12 cellular contexts compared by ENCODE assay signal in genomic region chr1:113303252-113303651, GRCh38.
A peak's percentile ranks its signal among the peaks of the same experiment; 100 is the strongest.
DNase-seq lines count a peak whose midpoint lies in the region; FAIRE-seq and TF ChIP-seq lines count a peak whose summit lies in the region.
"Had no signal": no experiment of that assay in that cellular context is flagged by ENCODE, and none has a peak within 500 bp of the region (broad histone marks: within the 10 kb centered on the region; RNA-seq: fewer than 3 reads in every experiment).

No MANE protein-coding gene starts in this region.

- WGBS in H9 (ENCODE audit: extremely low coverage, insufficient read length, low lambda C conversion rate) = no CpG with 5 or more reads among the region's 8 CpGs
- 89% methylated on average over 8 of the region's 8 CpGs; no CpG with 5 or more reads in 1 of the 2 experiments for WGBS in H1 (ENCODE audit: extremely low coverage in 1 of 2, insufficient coverage in 1 of 2, insufficient read length in 1 of 2, insufficient replicate concordance in 2 of 2, low coverage in 1 of 2, low lambda C conversion rate in 2 of 2, missing lambda C conversion rate in 1 of 2), 2 experiments

- TF ChIP-seq RAD21 in H1 (IDR thresholded peaks at IDR 0.05 in 1 of 2, conservative IDR thresholded peaks at IDR 0.05 in 1 of 2; ENCODE audit: low read depth in 2 of 2, low read length in 2 of 2) = no peak
- no peak for TF ChIP-seq RAD21 in neural cell (conservative IDR thresholded peaks at IDR 0.05)

- intact Hi-C loops in ascending aorta (cut with DNase I) = no loop called here

- H3K23ac ChIP-seq in H9 (ENCODE audit: insufficient read length, low read depth, low read length) (no peak overlapping the region), H1 (ENCODE audit: insufficient read length) (no peak overlapping the region)

- H4K8ac ChIP-seq in H9 (replicated peaks; ENCODE audit: insufficient read length, low read depth, low read length) = no peak overlapping the region
- no peak overlapping the region for H4K8ac ChIP-seq in H1 (ENCODE audit: extremely low read depth, insufficient read depth, low read length)

- no peak overlapping the region for H3K18ac ChIP-seq in H9 (ENCODE audit: insufficient read length, low read depth, low read length)
- H3K18ac ChIP-seq in H1 (ENCODE audit: extremely low read depth, low read length) = no peak overlapping the region

- peak; percentile 41 for DNase-seq in H9
- peak; percentile 29 to 85 for DNase-seq in NCI-H446 (lab: John Stamatoyannopoulos, UW)
- no peak for DNase-seq in H1 (ENCODE audit: low read depth in 1 of 2, low spot score in 2 of 2)
- no peak for DNase-seq in GOT3 (lab: John Stamatoyannopoulos, UW)
- no peak for DNase-seq in ascending aorta (ENCODE audit: low spot score in 2 of 2)
- no peak for DNase-seq in stimulated activated CD4-positive, alpha-beta T cell treated with anti-CD3 and anti-CD28 coated beads, Interleukin-2, amount 100 ng/mL, for 48 hours
- DNase-seq: ACHN, NCI-H2107, Right ventricle myocardium superior had no signal

- no peak overlapping the region for H2BK120ac ChIP-seq in H9 (ENCODE audit: low read depth, low read length, poor library complexity, severe bottlenecking)
- H2BK120ac ChIP-seq in H1 (replicated peaks; ENCODE audit: low read depth, low read length) = no peak overlapping the region

- H2BK12ac ChIP-seq in H9 (ENCODE audit: insufficient read length, low read depth, low read length) (no peak overlapping the region), H1 (ENCODE audit: low read depth, low read length) (no peak overlapping the region)

- H3K4me3 ChIP-seq in H1 (ENCODE audit: extremely low read depth in 1 of 4, insufficient read depth in 2 of 4, low read depth in 3 of 4, low read length in 4 of 4) (no peak overlapping the region), neural cell (ENCODE audit: low read length) (no peak overlapping the region), ascending aorta (no peak overlapping the region)
- H3K4me3 ChIP-seq: SK-N-MC had no signal

- no peaks in the 10 kb centered on the region for H3K9me2 ChIP-seq in neural cell (ENCODE audit: insufficient read depth, low read length)

- no peak overlapping the region for H2BK5ac ChIP-seq in H9 (ENCODE audit: insufficient read length, low read length)
- H2BK5ac ChIP-seq in H1 (ENCODE audit: low read depth, low read length) = no peak overlapping the region

- no peak overlapping the region for H3K9ac ChIP-seq in H9 (ENCODE audit: extremely low read depth, insufficient read length, low read length)
- H3K9ac ChIP-seq in H1 (replicated peaks in 1 of 4; ENCODE audit: extremely low read depth in 1 of 4, low read depth in 3 of 4, low read length in 3 of 4) = no peak overlapping the region
- no peak overlapping the region for H3K9ac ChIP-seq in neural cell (ENCODE audit: low read length)

- H2BK20ac ChIP-seq in H9 (ENCODE audit: low read depth, low read length, poor library complexity, severe bottlenecking) (no peak overlapping the region), H1 (ENCODE audit: low read length) (no peak overlapping the region)

- H3K14ac ChIP-seq in H9 (ENCODE audit: insufficient read depth, low read length) (no peak overlapping the region), H1 (ENCODE audit: insufficient read length) (no peak overlapping the region)

- no peak overlapping the region for H4K5ac ChIP-seq in H9 (ENCODE audit: insufficient read length, low read depth, low read length)
- H4K5ac ChIP-seq in H1 (ENCODE audit: insufficient read length, low read depth, low read length) = no peak overlapping the region

- TF ChIP-seq EP300 in H1 (IDR thresholded peaks at IDR 0.05; ENCODE audit: borderline replicate concordance in 1 of 2, low read depth in 2 of 2, low read length in 2 of 2) = no peak
- TF ChIP-seq EP300 in neural cell (conservative IDR thresholded peaks at IDR 0.05; ENCODE audit: poor library complexity, severe bottlenecking) = no peak

- H3K4ac ChIP-seq in H9 (ENCODE audit: low read depth, low read length) (no peak overlapping the region), H1 (replicated peaks; ENCODE audit: insufficient read length, low read depth, low read length) (no peak overlapping the region)

- H3K27ac Mint-ChIP-seq in H9 = no peak overlapping the region
- H3K27ac Mint-ChIP-seq: CD14-positive monocyte had no signal

- H3F3A ChIP-seq in neural cell (ENCODE audit: insufficient read depth, low read length, poor library complexity, severe bottlenecking) = no peaks in the 10 kb centered on the region

- CTCF ChIA-PET in H1 (lab: Charles Lee; ENCODE audit: partially characterized antibody) = interaction anchor here (0.5 to 1.6 kb wide), 2 partner anchors 139 to 162 kb away, joined by 3 to 5 read pairs; no protein-coding TSS in a partner anchor

- H3K79me2 ChIP-seq in H9 (ENCODE audit: insufficient read depth, low read length) (no peaks in the 10 kb centered on the region), H1 (ENCODE audit: control insufficient read depth in 1 of 2, insufficient read depth in 2 of 2, low read length in 2 of 2) (no peaks in the 10 kb centered on the region), neural cell (replicated peaks; ENCODE audit: insufficient read depth, low read length) (no peaks in the 10 kb centered on the region)

- H3K27ac ChIP-seq in H9 (ENCODE audit: insufficient read length, low read depth, low read length) = no peak overlapping the region
- H3K27ac ChIP-seq in H1 (ENCODE audit: low read depth, low read length) = no peak overlapping the region
- peak overlapping the region; percentile 17 for H3K27ac ChIP-seq in neural cell (ENCODE audit: low read length)
- no peak overlapping the region for H3K27ac ChIP-seq in ascending aorta
- H3K27ac ChIP-seq: SK-N-MC had no signal

- H2AK5ac ChIP-seq in H9 (ENCODE audit: insufficient read length, low read length) (no peak overlapping the region), H1 (ENCODE audit: low read depth, low read length) (no peak overlapping the region)

- H3K36me3 ChIP-seq in H1 (ENCODE audit: control insufficient read depth in 2 of 4, insufficient read depth in 4 of 4, low read length in 3 of 4) (no peaks in the 10 kb centered on the region), neural cell (ENCODE audit: insufficient read depth, low read length) (no peaks in the 10 kb centered on the region), ascending aorta (no peaks in the 10 kb centered on the region)

- no peak overlapping the region for H3K4me2 ChIP-seq in H9 (ENCODE audit: insufficient read depth, insufficient read length, low read length)
- no peak overlapping the region for H3K4me2 ChIP-seq in H1 (ENCODE audit: insufficient read depth in 1 of 2, low read depth in 2 of 2, low read length in 2 of 2)
- H3K4me2 ChIP-seq in neural cell (ENCODE audit: low read length) = no peak overlapping the region

- H3K4me1 ChIP-seq in H9 (ENCODE audit: insufficient read depth, low read length) (no peaks in the 10 kb centered on the region), H1 (replicated peaks in 1 of 4; ENCODE audit: control insufficient read depth in 3 of 4, insufficient read depth in 4 of 4, low read length in 3 of 4) (no peaks in the 10 kb centered on the region), ascending aorta (no peaks in the 10 kb centered on the region)

- peaks cover 2% of the 10 kb centered on the region in 2 experiments; a peak in 3 of 4 replicates for H3K4me1 Mint-ChIP-seq in H9
- H3K4me1 Mint-ChIP-seq: CD14-positive monocyte had no signal

- TF ChIP-seq CTCF in H9 (conservative IDR thresholded peaks at IDR 0.05) = no peak
- TF ChIP-seq CTCF in H1 (IDR thresholded peaks at IDR 0.05; ENCODE audit: control extremely low read depth in 1 of 3, insufficient read depth in 1 of 3, low read depth in 1 of 3, low read length in 3 of 3) = no peak
- TF ChIP-seq CTCF in neural cell (IDR thresholded peaks at IDR 0.05; ENCODE audit: poor library complexity, severe bottlenecking) = no peak
- no peak for TF ChIP-seq CTCF in ascending aorta (IDR thresholded peaks at IDR 0.05)

- no peak overlapping the region for H3K56ac ChIP-seq in H9 (ENCODE audit: insufficient read length, low read depth, low read length)
- no peak overlapping the region for H3K56ac ChIP-seq in H1 (replicated peaks; ENCODE audit: insufficient read length, low read depth, low read length)

- POLR2A ChIA-PET in H1 (lab: Charles Lee; ENCODE audit: partially characterized antibody) = no interaction called here

- TF ChIP-seq POLR2A in H1 (IDR thresholded peaks at IDR 0.05; ENCODE audit: control extremely low read depth in 1 of 2, low read depth in 2 of 2, low read length in 2 of 2) = no peak

- peak; percentile 36 for FAIRE-seq in H1 (lab: Jason Lieb, UNC)

- H2BK15ac ChIP-seq in H9 (ENCODE audit: low read depth, low read length) = no peak overlapping the region
- no peak overlapping the region for H2BK15ac ChIP-seq in H1 (ENCODE audit: low read length)

- H3K23me2 ChIP-seq in H9 (ENCODE audit: insufficient read length, low read depth, low read length, poor library complexity, severe bottlenecking) = no peaks in the 10 kb centered on the region
- H3K23me2 ChIP-seq in H1 (ENCODE audit: low read depth, low read length) = no peaks in the 10 kb centered on the region

- H4K91ac ChIP-seq in H9 (ENCODE audit: insufficient read length, low read depth, low read length) = no peak overlapping the region
- H4K91ac ChIP-seq in H1 (replicated peaks; ENCODE audit: insufficient read length, low read length) = no peak overlapping the region

- no peaks in the 10 kb centered on the region for H3K36me3 Mint-ChIP-seq in H9 (ENCODE audit: insufficient read depth in 1 of 3, low read depth in 3 of 3)
- H3K36me3 Mint-ChIP-seq: CD14-positive monocyte had no signal

- H4K20me1 ChIP-seq in H9 (ENCODE audit: control insufficient read depth, insufficient read depth, insufficient read length) (no peaks in the 10 kb centered on the region), H1 (replicated peaks in 1 of 2; ENCODE audit: control insufficient read depth in 1 of 2, insufficient read depth in 2 of 2, low read length in 2 of 2) (no peaks in the 10 kb centered on the region), neural cell (ENCODE audit: insufficient read depth) (no peaks in the 10 kb centered on the region)

- H3K9me3 Mint-ChIP-seq in H9 = no peaks in the 10 kb centered on the region
- H3K9me3 Mint-ChIP-seq: CD14-positive monocyte had no signal

- H3K79me1 ChIP-seq in H9 (ENCODE audit: insufficient read depth, low read depth, low read length, poor library complexity, severe bottlenecking) = no peaks in the 10 kb centered on the region
- H3K79me1 ChIP-seq in H1 (ENCODE audit: low read depth, low read length) = no peaks in the 10 kb centered on the region

- H3K27me3 ChIP-seq in H9 (ENCODE audit: insufficient read depth, low read length) = no peaks in the 10 kb centered on the region
- peaks cover 0 to 1% (median 0%) of the 10 kb centered on the region in 4 experiments; a peak in 1 of 7 replicates for H3K27me3 ChIP-seq in H1 (replicated peaks in 1 of 4; ENCODE audit: control insufficient read depth in 3 of 4, extremely low read depth in 1 of 4, insufficient read depth in 3 of 4, low read length in 3 of 4)
- H3K27me3 ChIP-seq in neural cell (ENCODE audit: insufficient read depth, low read depth, low read length) = no peaks in the 10 kb centered on the region
- H3K27me3 ChIP-seq in ascending aorta = no peaks in the 10 kb centered on the region

- no peak overlapping the region for H2AFZ ChIP-seq in H9 (ENCODE audit: low read length)
- peak overlapping the region; percentile 72; the same call in 1 of the 2 replicates for H2AFZ ChIP-seq in H1 (ENCODE audit: low read length)
- H2AFZ ChIP-seq in neural cell (ENCODE audit: low read depth, low read length) = no peak overlapping the region

- no peak overlapping the region for H3K4me3 Mint-ChIP-seq in H9
- H3K4me3 Mint-ChIP-seq: CD14-positive monocyte had no signal

- H3K9me3 ChIP-seq in H9 (ENCODE audit: control insufficient read depth, low read depth, low read length) = no peaks in the 10 kb centered on the region
- H3K9me3 ChIP-seq in H1 (ENCODE audit: insufficient read depth in 2 of 2, low read depth in 1 of 2, low read length in 1 of 2) = no peaks in the 10 kb centered on the region
- H3K9me3 ChIP-seq in neural cell (ENCODE audit: low read length) = no peaks in the 10 kb centered on the region
- H3K9me3 ChIP-seq in ascending aorta = no peaks in the 10 kb centered on the region

- H3T11ph ChIP-seq in H9 (ENCODE audit: low read length) = no peak overlapping the region

- no peaks in the 10 kb centered on the region for H3K27me3 Mint-ChIP-seq in H9 (ENCODE audit: low read depth)

Comparison
In these comparisons a context has a peak if more than half of its experiments do, and no peak if none do; other contexts are left out.
1. DNase-seq: peak in H9 (single experiment) and NCI-H446 (2 of 2); none in H1 (0 of 2), GOT3 (single experiment), ascending aorta (0 of 2) and stimulated activated CD4-positive, alpha-beta T cell treated with anti-CD3 and anti-CD28 coated beads, Interleukin-2, amount 100 ng/mL, for 48 hours (0 of 2).